1 cellular context compared by ENCODE assay signal in the genomic region with DNA sequence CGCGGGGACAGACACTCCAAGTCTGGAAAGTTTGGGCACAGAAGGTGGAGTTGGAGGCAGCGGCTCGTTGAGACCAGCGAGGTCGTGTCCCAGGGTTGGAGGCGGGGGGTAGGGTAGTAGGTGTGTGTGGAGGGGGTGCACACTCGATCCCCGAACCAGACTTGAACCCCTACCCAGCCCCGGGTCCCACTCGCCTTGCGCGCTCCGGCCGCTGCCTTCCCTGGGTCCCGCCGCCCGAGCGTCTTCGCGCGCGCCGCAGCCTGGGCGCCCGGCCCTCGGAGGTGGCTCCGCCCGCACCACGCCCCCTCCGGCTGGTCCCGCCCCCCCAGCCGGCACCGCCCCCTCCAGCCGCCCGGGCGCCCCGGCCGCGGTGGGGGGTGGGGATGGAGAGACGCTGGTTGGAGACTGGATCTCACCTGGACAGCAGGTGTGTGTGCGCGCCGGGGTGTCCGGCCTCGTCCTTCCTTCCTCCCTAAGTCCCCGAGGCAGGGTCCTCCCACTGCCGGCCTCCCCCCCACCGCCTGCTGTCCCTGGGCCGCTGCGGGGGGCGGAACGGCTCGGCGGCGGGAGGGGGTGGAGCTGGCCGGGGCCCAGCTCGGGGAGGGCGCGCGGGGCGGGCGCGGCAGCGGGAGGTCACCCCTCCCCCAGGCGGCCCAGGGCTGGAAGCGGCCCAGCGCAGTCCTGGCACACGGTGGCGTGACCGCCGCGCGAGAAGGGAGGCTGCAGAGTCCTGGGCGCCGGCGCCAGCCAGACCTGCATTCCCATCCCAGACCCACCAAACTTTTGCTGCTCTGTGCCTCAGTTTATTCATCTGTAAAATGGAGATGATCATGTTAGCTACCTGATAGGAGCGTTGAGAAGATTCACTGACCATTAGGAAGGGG.
A peak's percentile ranks its signal among the peaks of the same experiment; 100 is the strongest.
TF ChIP-seq lines count a peak whose summit lies in the region.

A gene (minus strand): TSS at position 255 of the 884 bp plus-strand sequence. CDS start 3,034 bp downstream, outside the sequence.

TF ChIP-seq in HepG2, 621 proteins besides CTCF, POLR2A, EP300 and RAD21 (continued from another document and continues in another):
- TF ChIP-seq NONO (IDR thresholded peaks at IDR 0.05) (no peak), NONO (CRISPR knock-in tag; conservative IDR thresholded peaks at IDR 0.05) (peak; percentile 56), ARNT2 (CRISPR knock-in tag; IDR thresholded peaks at IDR 0.05; ENCODE audit: low read depth) (peak; percentile 24), SOX13 (IDR thresholded peaks at IDR 0.05) (0 out of 2 replicates have a peak, but pooled peaks have one; percentile 4), SOX13 (CRISPR knock-in tag; conservative IDR thresholded peaks at IDR 0.05 in 1 of 2, IDR thresholded peaks at IDR 0.05 in 1 of 2) (peak in 1 of 2 experiments; percentile 42; a peak in 1 of 4 replicates), SP2 (CRISPR knock-in tag; IDR thresholded peaks at IDR 0.05) (0 out of 2 replicates have a peak, but pooled peaks have one; percentile 26), HNRNPH1 (optimal IDR thresholded peaks at IDR 0.05; ENCODE audit: low read depth, low read length) (no peak), STAT5B (CRISPR knock-in tag; IDR thresholded peaks at IDR 0.05) (0 out of 2 replicates have a peak, but pooled peaks have one; percentile 3), SP1 (IDR thresholded peaks at IDR 0.05) (no peak), SP1 (CRISPR knock-in tag; IDR thresholded peaks at IDR 0.05) (peak; percentile 58; the same call in 1 of the 2 replicates), MZF1 (CRISPR knock-in tag; IDR thresholded peaks at IDR 0.05; ENCODE audit: borderline replicate concordance) (no peak), EHMT2 (IDR thresholded peaks at IDR 0.05; ENCODE audit: borderline replicate concordance, low read depth, low read length) (no peak), RCOR2 (CRISPR knock-in tag; IDR thresholded peaks at IDR 0.05) (peak; percentile 80), KAT8 (CRISPR knock-in tag; IDR thresholded peaks at IDR 0.05) (0 out of 2 replicates have a peak, but pooled peaks have one; percentile 40), LCORL (IDR thresholded peaks at IDR 0.05) (no peak), LCORL (CRISPR knock-in tag; IDR thresholded peaks at IDR 0.05) (0 out of 2 replicates have a peak, but pooled peaks have one; percentile 23), ZMYM3 (CRISPR knock-in tag; IDR thresholded peaks at IDR 0.05) (peak; percentile 97), CENPT (CRISPR knock-in tag; IDR thresholded peaks at IDR 0.05; ENCODE audit: low read depth) (0 out of 2 replicates have a peak, but pooled peaks have one; percentile 19), MED1 (CRISPR knock-in tag; IDR thresholded peaks at IDR 0.05) (peak; percentile 43), ZFY (CRISPR knock-in tag; IDR thresholded peaks at IDR 0.05) (peak; percentile 83), ZNF331 (CRISPR knock-in tag; IDR thresholded peaks at IDR 0.05) (peak; percentile 38; the same call in 1 of the 2 replicates), ARNTL (CRISPR knock-in tag; IDR thresholded peaks at IDR 0.05) (no peak), ZNF556 (CRISPR knock-in tag; IDR thresholded peaks at IDR 0.05; ENCODE audit: borderline replicate concordance) (peak; percentile 19; the same call in 1 of the 2 replicates), MIXL1 (CRISPR knock-in tag; IDR thresholded peaks at IDR 0.05) (no peak), ZBTB7B (CRISPR knock-in tag; IDR thresholded peaks at IDR 0.05) (0 out of 2 replicates have a peak, but pooled peaks have one; percentile 30), ZNF644 (CRISPR knock-in tag; IDR thresholded peaks at IDR 0.05; ENCODE audit: low read depth) (no peak), ELF3 (CRISPR knock-in tag; IDR thresholded peaks at IDR 0.05) (peak; percentile 25; the same call in 1 of the 2 replicates), KDM1A (CRISPR knock-in tag; IDR thresholded peaks at IDR 0.05) (peak; percentile 83), POLR2G (IDR thresholded peaks at IDR 0.05; ENCODE audit: low read depth, low read length) (peak; percentile 77), SRY (CRISPR knock-in tag; IDR thresholded peaks at IDR 0.05) (peak; percentile 21; the same call in 1 of the 2 replicates), XBP1 (CRISPR knock-in tag; IDR thresholded peaks at IDR 0.05) (no peak), BHLHE40 (IDR thresholded peaks at IDR 0.05; ENCODE audit: low read length) (peak; percentile 47; the same call in 1 of the 2 replicates), HOXA3 (CRISPR knock-in tag; IDR thresholded peaks at IDR 0.05) (peak; percentile 52; the same call in 1 of the 2 replicates), ZNF629 (CRISPR knock-in tag; conservative IDR thresholded peaks at IDR 0.05) (peak; percentile 98), TEAD2 (CRISPR knock-in tag; IDR thresholded peaks at IDR 0.05) (0 out of 2 replicates have a peak, but pooled peaks have one; percentile 17)
- TF ChIP-seq, protein P1, sequence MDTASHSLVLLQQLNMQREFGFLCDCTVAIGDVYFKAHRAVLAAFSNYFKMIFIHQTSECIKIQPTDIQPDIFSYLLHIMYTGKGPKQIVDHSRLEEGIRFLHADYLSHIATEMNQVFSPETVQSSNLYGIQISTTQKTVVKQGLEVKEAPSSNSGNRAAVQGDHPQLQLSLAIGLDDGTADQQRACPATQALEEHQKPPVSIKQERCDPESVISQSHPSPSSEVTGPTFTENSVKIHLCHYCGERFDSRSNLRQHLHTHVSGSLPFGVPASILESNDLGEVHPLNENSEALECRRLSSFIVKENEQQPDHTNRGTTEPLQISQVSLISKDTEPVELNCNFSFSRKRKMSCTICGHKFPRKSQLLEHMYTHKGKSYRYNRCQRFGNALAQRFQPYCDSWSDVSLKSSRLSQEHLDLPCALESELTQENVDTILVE (CRISPR knock-in tag; IDR thresholded peaks at IDR 0.05) = no peak
- TF ChIP-seq, protein P2, sequence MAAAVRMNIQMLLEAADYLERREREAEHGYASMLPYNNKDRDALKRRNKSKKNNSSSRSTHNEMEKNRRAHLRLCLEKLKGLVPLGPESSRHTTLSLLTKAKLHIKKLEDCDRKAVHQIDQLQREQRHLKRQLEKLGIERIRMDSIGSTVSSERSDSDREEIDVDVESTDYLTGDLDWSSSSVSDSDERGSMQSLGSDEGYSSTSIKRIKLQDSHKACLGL (CRISPR knock-in tag; IDR thresholded peaks at IDR 0.05) = peak; percentile 32; the same call in 1 of the 2 replicates
- TF ChIP-seq, protein P3, sequence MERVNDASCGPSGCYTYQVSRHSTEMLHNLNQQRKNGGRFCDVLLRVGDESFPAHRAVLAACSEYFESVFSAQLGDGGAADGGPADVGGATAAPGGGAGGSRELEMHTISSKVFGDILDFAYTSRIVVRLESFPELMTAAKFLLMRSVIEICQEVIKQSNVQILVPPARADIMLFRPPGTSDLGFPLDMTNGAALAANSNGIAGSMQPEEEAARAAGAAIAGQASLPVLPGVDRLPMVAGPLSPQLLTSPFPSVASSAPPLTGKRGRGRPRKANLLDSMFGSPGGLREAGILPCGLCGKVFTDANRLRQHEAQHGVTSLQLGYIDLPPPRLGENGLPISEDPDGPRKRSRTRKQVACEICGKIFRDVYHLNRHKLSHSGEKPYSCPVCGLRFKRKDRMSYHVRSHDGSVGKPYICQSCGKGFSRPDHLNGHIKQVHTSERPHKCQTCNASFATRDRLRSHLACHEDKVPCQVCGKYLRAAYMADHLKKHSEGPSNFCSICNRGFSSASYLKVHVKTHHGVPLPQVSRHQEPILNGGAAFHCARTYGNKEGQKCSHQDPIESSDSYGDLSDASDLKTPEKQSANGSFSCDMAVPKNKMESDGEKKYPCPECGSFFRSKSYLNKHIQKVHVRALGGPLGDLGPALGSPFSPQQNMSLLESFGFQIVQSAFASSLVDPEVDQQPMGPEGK (CRISPR knock-in tag; IDR thresholded peaks at IDR 0.05) = peak; percentile 87
- TF ChIP-seq, protein P4, sequence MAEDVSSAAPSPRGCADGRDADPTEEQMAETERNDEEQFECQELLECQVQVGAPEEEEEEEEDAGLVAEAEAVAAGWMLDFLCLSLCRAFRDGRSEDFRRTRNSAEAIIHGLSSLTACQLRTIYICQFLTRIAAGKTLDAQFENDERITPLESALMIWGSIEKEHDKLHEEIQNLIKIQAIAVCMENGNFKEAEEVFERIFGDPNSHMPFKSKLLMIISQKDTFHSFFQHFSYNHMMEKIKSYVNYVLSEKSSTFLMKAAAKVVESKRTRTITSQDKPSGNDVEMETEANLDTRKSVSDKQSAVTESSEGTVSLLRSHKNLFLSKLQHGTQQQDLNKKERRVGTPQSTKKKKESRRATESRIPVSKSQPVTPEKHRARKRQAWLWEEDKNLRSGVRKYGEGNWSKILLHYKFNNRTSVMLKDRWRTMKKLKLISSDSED (CRISPR knock-in tag; IDR thresholded peaks at IDR 0.05) = no peak
- TF ChIP-seq, protein P5, sequence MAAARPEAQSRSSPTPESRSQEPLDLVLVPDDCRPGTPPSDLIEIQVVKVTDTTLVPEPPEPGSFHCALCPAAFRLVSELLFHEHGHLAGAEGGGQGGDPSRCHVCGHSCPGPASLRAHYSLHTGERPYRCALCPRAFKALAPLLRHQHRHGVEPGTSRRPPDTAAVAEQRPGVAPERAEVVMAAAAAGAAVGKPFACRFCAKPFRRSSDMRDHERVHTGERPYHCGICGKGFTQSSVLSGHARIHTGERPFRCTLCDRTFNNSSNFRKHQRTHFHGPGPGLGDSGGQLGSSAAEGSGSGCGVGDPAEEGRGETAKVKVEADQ (CRISPR knock-in tag; IDR thresholded peaks at IDR 0.05; ENCODE audit: borderline replicate concordance) = no peak
- TF ChIP-seq, protein P6, sequence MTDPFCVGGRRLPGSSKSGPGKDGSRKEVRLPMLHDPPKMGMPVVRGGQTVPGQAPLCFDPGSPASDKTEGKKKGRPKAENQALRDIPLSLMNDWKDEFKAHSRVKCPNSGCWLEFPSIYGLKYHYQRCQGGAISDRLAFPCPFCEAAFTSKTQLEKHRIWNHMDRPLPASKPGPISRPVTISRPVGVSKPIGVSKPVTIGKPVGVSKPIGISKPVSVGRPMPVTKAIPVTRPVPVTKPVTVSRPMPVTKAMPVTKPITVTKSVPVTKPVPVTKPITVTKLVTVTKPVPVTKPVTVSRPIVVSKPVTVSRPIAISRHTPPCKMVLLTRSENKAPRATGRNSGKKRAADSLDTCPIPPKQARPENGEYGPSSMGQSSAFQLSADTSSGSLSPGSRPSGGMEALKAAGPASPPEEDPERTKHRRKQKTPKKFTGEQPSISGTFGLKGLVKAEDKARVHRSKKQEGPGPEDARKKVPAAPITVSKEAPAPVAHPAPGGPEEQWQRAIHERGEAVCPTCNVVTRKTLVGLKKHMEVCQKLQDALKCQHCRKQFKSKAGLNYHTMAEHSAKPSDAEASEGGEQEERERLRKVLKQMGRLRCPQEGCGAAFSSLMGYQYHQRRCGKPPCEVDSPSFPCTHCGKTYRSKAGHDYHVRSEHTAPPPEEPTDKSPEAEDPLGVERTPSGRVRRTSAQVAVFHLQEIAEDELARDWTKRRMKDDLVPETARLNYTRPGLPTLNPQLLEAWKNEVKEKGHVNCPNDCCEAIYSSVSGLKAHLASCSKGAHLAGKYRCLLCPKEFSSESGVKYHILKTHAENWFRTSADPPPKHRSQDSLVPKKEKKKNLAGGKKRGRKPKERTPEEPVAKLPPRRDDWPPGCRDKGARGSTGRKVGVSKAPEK (CRISPR knock-in tag; IDR thresholded peaks at IDR 0.05; ENCODE audit: borderline replicate concordance) = no peak
- TF ChIP-seq, protein P7, sequence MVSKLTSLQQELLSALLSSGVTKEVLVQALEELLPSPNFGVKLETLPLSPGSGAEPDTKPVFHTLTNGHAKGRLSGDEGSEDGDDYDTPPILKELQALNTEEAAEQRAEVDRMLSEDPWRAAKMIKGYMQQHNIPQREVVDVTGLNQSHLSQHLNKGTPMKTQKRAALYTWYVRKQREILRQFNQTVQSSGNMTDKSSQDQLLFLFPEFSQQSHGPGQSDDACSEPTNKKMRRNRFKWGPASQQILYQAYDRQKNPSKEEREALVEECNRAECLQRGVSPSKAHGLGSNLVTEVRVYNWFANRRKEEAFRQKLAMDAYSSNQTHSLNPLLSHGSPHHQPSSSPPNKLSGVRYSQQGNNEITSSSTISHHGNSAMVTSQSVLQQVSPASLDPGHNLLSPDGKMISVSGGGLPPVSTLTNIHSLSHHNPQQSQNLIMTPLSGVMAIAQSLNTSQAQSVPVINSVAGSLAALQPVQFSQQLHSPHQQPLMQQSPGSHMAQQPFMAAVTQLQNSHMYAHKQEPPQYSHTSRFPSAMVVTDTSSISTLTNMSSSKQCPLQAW (CRISPR knock-in tag; IDR thresholded peaks at IDR 0.05) = 0 out of 2 replicates have a peak, but pooled peaks have one; percentile 22
- TF ChIP-seq, protein P8, sequence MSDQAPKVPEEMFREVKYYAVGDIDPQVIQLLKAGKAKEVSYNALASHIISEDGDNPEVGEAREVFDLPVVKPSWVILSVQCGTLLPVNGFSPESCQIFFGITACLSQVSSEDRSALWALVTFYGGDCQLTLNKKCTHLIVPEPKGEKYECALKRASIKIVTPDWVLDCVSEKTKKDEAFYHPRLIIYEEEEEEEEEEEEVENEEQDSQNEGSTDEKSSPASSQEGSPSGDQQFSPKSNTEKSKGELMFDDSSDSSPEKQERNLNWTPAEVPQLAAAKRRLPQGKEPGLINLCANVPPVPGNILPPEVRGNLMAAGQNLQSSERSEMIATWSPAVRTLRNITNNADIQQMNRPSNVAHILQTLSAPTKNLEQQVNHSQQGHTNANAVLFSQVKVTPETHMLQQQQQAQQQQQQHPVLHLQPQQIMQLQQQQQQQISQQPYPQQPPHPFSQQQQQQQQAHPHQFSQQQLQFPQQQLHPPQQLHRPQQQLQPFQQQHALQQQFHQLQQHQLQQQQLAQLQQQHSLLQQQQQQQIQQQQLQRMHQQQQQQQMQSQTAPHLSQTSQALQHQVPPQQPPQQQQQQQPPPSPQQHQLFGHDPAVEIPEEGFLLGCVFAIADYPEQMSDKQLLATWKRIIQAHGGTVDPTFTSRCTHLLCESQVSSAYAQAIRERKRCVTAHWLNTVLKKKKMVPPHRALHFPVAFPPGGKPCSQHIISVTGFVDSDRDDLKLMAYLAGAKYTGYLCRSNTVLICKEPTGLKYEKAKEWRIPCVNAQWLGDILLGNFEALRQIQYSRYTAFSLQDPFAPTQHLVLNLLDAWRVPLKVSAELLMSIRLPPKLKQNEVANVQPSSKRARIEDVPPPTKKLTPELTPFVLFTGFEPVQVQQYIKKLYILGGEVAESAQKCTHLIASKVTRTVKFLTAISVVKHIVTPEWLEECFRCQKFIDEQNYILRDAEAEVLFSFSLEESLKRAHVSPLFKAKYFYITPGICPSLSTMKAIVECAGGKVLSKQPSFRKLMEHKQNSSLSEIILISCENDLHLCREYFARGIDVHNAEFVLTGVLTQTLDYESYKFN (CRISPR knock-in tag; conservative IDR thresholded peaks at IDR 0.05) = no peak
- TF ChIP-seq, protein P9, sequence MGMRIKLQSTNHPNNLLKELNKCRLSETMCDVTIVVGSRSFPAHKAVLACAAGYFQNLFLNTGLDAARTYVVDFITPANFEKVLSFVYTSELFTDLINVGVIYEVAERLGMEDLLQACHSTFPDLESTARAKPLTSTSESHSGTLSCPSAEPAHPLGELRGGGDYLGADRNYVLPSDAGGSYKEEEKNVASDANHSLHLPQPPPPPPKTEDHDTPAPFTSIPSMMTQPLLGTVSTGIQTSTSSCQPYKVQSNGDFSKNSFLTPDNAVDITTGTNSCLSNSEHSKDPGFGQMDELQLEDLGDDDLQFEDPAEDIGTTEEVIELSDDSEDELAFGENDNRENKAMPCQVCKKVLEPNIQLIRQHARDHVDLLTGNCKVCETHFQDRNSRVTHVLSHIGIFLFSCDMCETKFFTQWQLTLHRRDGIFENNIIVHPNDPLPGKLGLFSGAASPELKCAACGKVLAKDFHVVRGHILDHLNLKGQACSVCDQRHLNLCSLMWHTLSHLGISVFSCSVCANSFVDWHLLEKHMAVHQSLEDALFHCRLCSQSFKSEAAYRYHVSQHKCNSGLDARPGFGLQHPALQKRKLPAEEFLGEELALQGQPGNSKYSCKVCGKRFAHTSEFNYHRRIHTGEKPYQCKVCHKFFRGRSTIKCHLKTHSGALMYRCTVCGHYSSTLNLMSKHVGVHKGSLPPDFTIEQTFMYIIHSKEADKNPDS (CRISPR knock-in tag; IDR thresholded peaks at IDR 0.05) = 0 out of 2 replicates have a peak, but pooled peaks have one; percentile 31
